Comparison of ENCODE assay signal across 12 cellular contexts in genomic region chr17:18497044-18497443, GRCh38. TPM values are rescaled to one million over a fixed set of nuclear protein-coding genes. Genes with fewer than 3 reads are reported as not detected.
DNase-seq lines count a peak whose midpoint lies in the region; ATAC-seq and TF ChIP-seq lines count a peak whose summit lies in the region.
"Not testable (repeated sequence)": the region's sequence is repeated elsewhere in the genome, so short reads cannot be mapped to it uniquely, and the experiment has no call there.
"Had no signal": no experiment of that assay in that cellular context is flagged by ENCODE, and none has a peak within 500 bp of the region (broad histone marks: within the 10 kb centered on the region; RNA-seq: fewer than 3 reads in every experiment).

No MANE protein-coding gene starts in this region.

- H3K27ac Mint-ChIP-seq in WTC11; endothelial cell (ENCODE audit: unreplicated experiment); natural killer cell; progenitor cell of endocrine pancreas: not testable (repeated sequence)

- not testable (repeated sequence) for H2BK15ac ChIP-seq in IMR-90 (ENCODE audit: low read depth, low read length)

- TF ChIP-seq RAD21 in IMR-90 (IDR thresholded peaks at IDR 0.05; ENCODE audit: low read length) = peak; percentile 17; the same call in 1 of the 2 replicates

- not testable (repeated sequence) for H2BK20ac ChIP-seq in IMR-90 (ENCODE audit: low read depth, low read length)

- not testable (repeated sequence) for H4K20me1 ChIP-seq in DND-41 (ENCODE audit: insufficient read depth, low read length); IMR-90 (ENCODE audit: insufficient read depth, low read length)

- H3K27me3 ChIP-seq in DND-41 (ENCODE audit: insufficient read depth, low read length, poor library complexity); IMR-90 (ENCODE audit: control insufficient read depth, insufficient read depth, low read length); kidney epithelial cell (ENCODE audit: control insufficient read depth, insufficient read depth, low read length): not testable (repeated sequence)

- not testable (repeated sequence) for H3K56ac ChIP-seq in IMR-90 (ENCODE audit: extremely low read depth, insufficient read depth, low read length)

- not testable (repeated sequence) for H3K27me3 Mint-ChIP-seq in WTC11 (ENCODE audit: low read depth); endothelial cell (ENCODE audit: unreplicated experiment); natural killer cell (ENCODE audit: low read depth in 2 of 2); progenitor cell of endocrine pancreas

- POLR2A ChIA-PET in IMR-90 (lab: Charles Lee; ENCODE audit: unreplicated experiment); WTC11 (lab: Charles Lee): not testable (repeated sequence)

- not testable (repeated sequence) for H3K9me3 ChIP-seq in DND-41 (ENCODE audit: insufficient read depth, low read length, severe bottlenecking); IMR-90 (ENCODE audit: control insufficient read depth, insufficient read depth, low read length)

- not testable (repeated sequence) for H3K36me3 ChIP-seq in DND-41 (ENCODE audit: insufficient read depth, low read length); IMR-90 (ENCODE audit: control insufficient read depth, insufficient read depth, low read length); kidney epithelial cell (ENCODE audit: control insufficient read depth, insufficient read depth, low read length)

- H3K27ac ChIP-seq in DND-41 (ENCODE audit: low read length); IMR-90 (ENCODE audit: insufficient read depth, low read length): not testable (repeated sequence)

- not testable (repeated sequence) for H3K14ac ChIP-seq in IMR-90 (replicated peaks; ENCODE audit: low read depth, low read length)

- not testable (repeated sequence) for H3K4me3 Mint-ChIP-seq in WTC11; endothelial cell (ENCODE audit: unreplicated experiment); natural killer cell; progenitor cell of endocrine pancreas (ENCODE audit: low read depth)

- CTCF ChIA-PET in IMR-90 (lab: Yijun Ruan, JAX) = not testable (repeated sequence)
- CTCF ChIA-PET in WTC11 (lab: Charles Lee) = interaction anchor here (1.1 kb wide), 1 partner anchor 135 kb away, joined by 4 read pairs; no protein-coding TSS in a partner anchor

- not testable (repeated sequence) for H3K23ac ChIP-seq in IMR-90 (ENCODE audit: low read depth, low read length)

- not testable (repeated sequence) for H3K9ac ChIP-seq in DND-41 (ENCODE audit: low read depth, low read length); IMR-90 (ENCODE audit: low read depth, low read length)

- not testable (repeated sequence) for H2BK120ac ChIP-seq in IMR-90 (ENCODE audit: low read depth, low read length)

- H4K91ac ChIP-seq in IMR-90 (ENCODE audit: insufficient read depth, low read depth, low read length) = not testable (repeated sequence)

- ATAC-seq in DND-41 (ENCODE audit: insufficient read depth, low read depth) = peak; percentile 50; the same call in 1 of the 3 replicates
- peak; percentile 65 for ATAC-seq in IMR-90 (ENCODE audit: low read depth)
- peak; percentile 40 for ATAC-seq in WTC11
- ATAC-seq in natural killer cell = peak in 2 of 3 donors; percentile 57 to 60

- H3K4ac ChIP-seq in IMR-90 (ENCODE audit: low read depth, low read length) = not testable (repeated sequence)

- not testable (repeated sequence) for TF ChIP-seq POLR2A in IMR-90 (IDR thresholded peaks at IDR 0.05; ENCODE audit: low read depth, low read length)

- not testable (repeated sequence) for H3K4me1 Mint-ChIP-seq in WTC11; endothelial cell (ENCODE audit: unreplicated experiment); natural killer cell; progenitor cell of endocrine pancreas (ENCODE audit: low read depth)

- H3K79me1 ChIP-seq in IMR-90 (ENCODE audit: low read depth in 1 of 2, low read length in 2 of 2) = not testable (repeated sequence)

- H3K18ac ChIP-seq in IMR-90 (ENCODE audit: low read depth, low read length) = not testable (repeated sequence)

- H3K79me2 ChIP-seq in DND-41 (ENCODE audit: insufficient read depth, low read length) = not testable (repeated sequence)

- DNase-seq in DND-41 = peak; percentile 7
- DNase-seq in IMR-90; WTC11 (ENCODE audit: low spot score); endothelial cell (ENCODE audit: low spot score); kidney epithelial cell (ENCODE audit: low read depth); natural killer cell; progenitor cell of endocrine pancreas (ENCODE audit: low spot score, unreplicated experiment): not testable (repeated sequence)

- H2AFZ ChIP-seq in DND-41 (ENCODE audit: low read depth, low read length); IMR-90 (replicated peaks; ENCODE audit: low read length, poor library complexity): not testable (repeated sequence)

- H3K4me1 ChIP-seq in DND-41 (ENCODE audit: insufficient read depth, low read length); IMR-90 (ENCODE audit: control insufficient read depth, insufficient read depth, low read length): not testable (repeated sequence)

- H3K9me1 ChIP-seq in IMR-90 (ENCODE audit: insufficient read depth, low read length) = not testable (repeated sequence)

- TF ChIP-seq CTCF in DND-41 (IDR thresholded peaks at IDR 0.05; ENCODE audit: borderline replicate concordance, extremely low read depth, low read length, poor library complexity, severe bottlenecking) (peak; percentile 37), IMR-90 (conservative IDR thresholded peaks at IDR 0.05; ENCODE audit: low read depth, low read length) (0 out of 2 replicates have a peak, but pooled peaks have one; percentile 16), WTC11 (IDR thresholded peaks at IDR 0.05) (0 out of 2 replicates have a peak, but pooled peaks have one; percentile 37), endothelial cell (IDR thresholded peaks at IDR 0.05; ENCODE audit: unreplicated experiment) (peak; percentile 62), kidney epithelial cell (IDR thresholded peaks at IDR 0.05; ENCODE audit: insufficient read depth, low read length, poor library complexity, severe bottlenecking) (peak; percentile 16), progenitor cell of endocrine pancreas (IDR thresholded peaks at IDR 0.05; ENCODE audit: unreplicated experiment) (peak; percentile 21)
- not testable (repeated sequence) for TF ChIP-seq CTCF in natural killer cell (IDR thresholded peaks at IDR 0.05)

- not testable (repeated sequence) for H2BK5ac ChIP-seq in IMR-90 (ENCODE audit: low read depth, low read length, poor library complexity, severe bottlenecking)

- no CpG with 5 or more reads among the region's 6 CpGs for WGBS in IMR-90 (ENCODE audit: extremely low coverage in 2 of 2, insufficient read length in 1 of 2), 2 experiments

- dilution Hi-C loops in IMR-90 (cut with HindIII; ENCODE audit: low sequenced_read_pairs, unreplicated experiment) = not testable (repeated sequence)

- not testable (repeated sequence) for H3K4me3 ChIP-seq in DND-41 (ENCODE audit: low read depth in 1 of 2, low read length in 2 of 2); IMR-90 (ENCODE audit: insufficient read depth, low read depth, low read length); kidney epithelial cell (ENCODE audit: low read depth, low read length)

- not testable (repeated sequence) for H3K9me3 Mint-ChIP-seq in WTC11; endothelial cell (ENCODE audit: unreplicated experiment); natural killer cell; progenitor cell of endocrine pancreas (ENCODE audit: low read depth)

- intact Hi-C loops in IMR-90 (cut with micrococcal nuclease); natural killer cell (cut with micrococcal nuclease): not testable (repeated sequence)

- H4K5ac ChIP-seq in IMR-90 (ENCODE audit: low read depth, low read length) = not testable (repeated sequence)

- not testable (repeated sequence) for H2AK5ac ChIP-seq in IMR-90 (ENCODE audit: low read depth, low read length)

- in situ Hi-C loops in IMR-90 (cut with MboI; ENCODE audit: low sequenced_read_pairs) = not testable (repeated sequence)

- not testable (repeated sequence) for H3K4me2 ChIP-seq in DND-41 (ENCODE audit: insufficient read depth, low read length); IMR-90 (ENCODE audit: low read depth, low read length)

- BruUV-seq in IMR-90 (replicated peaks; lab: Mats Ljungman, UMichigan) = not testable (repeated sequence)

- H4K8ac ChIP-seq in IMR-90 (ENCODE audit: low read depth in 2 of 2, low read length in 2 of 2) = not testable (repeated sequence)

- H3K36me3 Mint-ChIP-seq in WTC11; endothelial cell (ENCODE audit: low read depth, unreplicated experiment); natural killer cell; progenitor cell of endocrine pancreas (ENCODE audit: insufficient read depth): not testable (repeated sequence)

- H2AK9ac ChIP-seq in IMR-90 (replicated peaks; ENCODE audit: low read depth, low read length, poor library complexity) = not testable (repeated sequence)

TF ChIP-seq in IMR-90, 13 proteins besides CTCF, POLR2A, EP300 and RAD21:
- 0 out of 2 replicates have a peak, but pooled peaks have one; percentile 6 for TF ChIP-seq SMC3 (IDR thresholded peaks at IDR 0.05; ENCODE audit: low read depth, low read length)

RNA-seq across cellular contexts. Expression of gene LGALS9C, which starts 20.5 kb away (rescaled TPM):
- not detected in 2 replicates for total RNA-seq in IMR-90 (2012; rRNA removed)
- polyA plus RNA-seq in IMR-90 (2012; rRNA removed) = not detected in 2 replicates
- not detected in 2 replicates for polyA plus RNA-seq in IMR-90 (2012; cell fraction: cytosol; rRNA removed)
- not detected in 2 replicates for polyA plus RNA-seq in IMR-90 (2012; cell fraction: nucleus; rRNA removed; ENCODE audit: low replicate concordance)
- total RNA-seq in WTC11 (2021) = not detected in 3 replicates
- 0.21 TPM for total RNA-seq in endothelial cell (ENCODE audit: unreplicated experiment)
- not detected in 2 replicates for total RNA-seq in kidney epithelial cell
- 100 to 1,000 TPM in 1 of 3 donors, 10 to 100 TPM in 2; 42.1 to 118 (median 56.8) TPM for total RNA-seq in natural killer cell
- total RNA-seq in progenitor cell of endocrine pancreas = not detected in 2 replicates
- total RNA-seq: Daoy, H7, MCF 10A, PC-3, SK-MEL-5 had no signal

Comparison
In these comparisons a context has a peak if more than half of its experiments do, and no peak if none do; other contexts are left out.
1. RNA of gene LGALS9C, which starts 20.5 kb away (total RNA-seq): 42.1 to 118 TPM in natural killer cell; not detected in WTC11, 0.21 TPM in endothelial cell (single experiment), not detected in IMR-90, not detected in kidney epithelial cell and not detected in progenitor cell of endocrine pancreas; every median in the first group is over 10 times any median in the second.
2. Peak in every context shown above with its lines, with median percentiles within 50 percentile points of each other: ATAC-seq.